8 cellular contexts compared by ENCODE assay signal in genomic region chr10:68957284-68957615, GRCh38. TPM values are rescaled to one million over a fixed set of nuclear protein-coding genes. Genes with fewer than 3 reads are reported as not detected.
DNase-seq lines count a peak whose midpoint lies in the region; ATAC-seq and TF ChIP-seq lines count a peak whose summit lies in the region.

No MANE protein-coding gene starts in this region.

- H3K4me3 ChIP-seq in HAP-1 (peak overlapping the region; percentile 84), hepatocyte (peak overlapping the region; percentile 64), skin epidermis (peak overlapping the region; percentile 90 to 98 (median 94))

- H3K9me3 ChIP-seq in HAP-1 (no peaks in the 10 kb centered on the region), hepatocyte (ENCODE audit: low read depth) (no peaks in the 10 kb centered on the region)

- CTCF ChIA-PET in activated B cell treated with CpG ODN at 0.5 μM for 24 hours (lab: Charles Lee), result no interaction called here

- intact Hi-C loops in activated B cell treated with CpG ODN at 0.5 μM for 24 hours (cut with micrococcal nuclease), result loop anchor here (1.0 to 2.0 kb wide), 6 partner anchors 18 to 882 kb away; partner anchors contain the start of genes CCAR1, HERC4, KIFBP and SRGN

- TF ChIP-seq CTCF in activated B cell treated with CpG ODN at 0.5 μM for 24 hours (IDR thresholded peaks at IDR 0.05) (no peak), hepatocyte (IDR thresholded peaks at IDR 0.05; ENCODE audit: poor library complexity) (no peak)

- peaks cover 55% of the 10 kb centered on the region for H3K36me3 Mint-ChIP-seq in activated B cell treated with CpG ODN at 0.5 μM for 24 hours (ENCODE audit: low read depth)

- no peaks in the 10 kb centered on the region for H3K9me3 Mint-ChIP-seq in activated B cell treated with CpG ODN at 0.5 μM for 24 hours

- H3K4me1 ChIP-seq in HAP-1, result peaks cover 15% of the 10 kb centered on the region
- peaks cover 18% of the 10 kb centered on the region for H3K4me1 ChIP-seq in hepatocyte (ENCODE audit: insufficient read depth)

- H3K27ac Mint-ChIP-seq in activated B cell treated with CpG ODN at 0.5 μM for 24 hours, result peak overlapping the region; percentile 100

- H3K36me3 ChIP-seq in HAP-1 (replicated peaks) (peaks cover 50% of the 10 kb centered on the region), hepatocyte (replicated peaks; ENCODE audit: insufficient read depth, low read depth) (no peaks in the 10 kb centered on the region)

- in situ Hi-C loops in HAP-1 (cut with MboI; ENCODE audit: low sequenced_read_pairs), result no loop called here

- no peaks in the 10 kb centered on the region for H3K9me2 ChIP-seq in hepatocyte (replicated peaks; ENCODE audit: insufficient read depth)

- H3K27ac ChIP-seq in hepatocyte, result peak overlapping the region; percentile 96
- H3K27ac ChIP-seq in skin epidermis, result peak overlapping the region in 17 of 21 experiments; percentile 83 to 100 (median 95)

- POLR2A ChIA-PET in activated B cell treated with CpG ODN at 0.5 μM for 24 hours (lab: Charles Lee), result interaction anchor here (1.0 to 2.8 kb wide), 9 partner anchors 10 to 451 kb away, joined by 3 to 29 read pairs (median 9); partner anchors contain the start of genes CCAR1, DDX50, SRGN and SUPV3L1

- H2AFZ ChIP-seq in hepatocyte, result no peak overlapping the region

- peak overlapping the region; percentile 100 for H3K4me3 Mint-ChIP-seq in activated B cell treated with CpG ODN at 0.5 μM for 24 hours

- ATAC-seq in activated B cell treated with CpG ODN at 0.5 μM for 24 hours (ENCODE audit: low read depth) (no peak), HG02840 (IDR thresholded peaks at IDR 0.05; ENCODE audit: low FRiP score, unreplicated experiment) (no peak), GM18517 (IDR thresholded peaks at IDR 0.05; ENCODE audit: unreplicated experiment) (no peak), GM18873 (IDR thresholded peaks at IDR 0.05; ENCODE audit: low FRiP score, unreplicated experiment) (no peak), GM18498 (IDR thresholded peaks at IDR 0.05; ENCODE audit: unreplicated experiment) (no peak)

- H3K4me2 ChIP-seq in hepatocyte, result peak overlapping the region; percentile 88

- H3K27me3 ChIP-seq in HAP-1 (ENCODE audit: low read depth), result no peaks in the 10 kb centered on the region
- no peaks in the 10 kb centered on the region for H3K27me3 ChIP-seq in hepatocyte

- WGBS in hepatocyte (ENCODE audit: low lambda C conversion rate, missing lambda C conversion rate), result 51% methylated on average over 7 of the region's 7 CpGs

- no peak for DNase-seq in HAP-1 (ENCODE audit: low spot score in 2 of 2)
- no peak for DNase-seq in activated B cell treated with CpG ODN at 0.5 μM for 24 hours
- DNase-seq in hepatocyte (ENCODE audit: low spot score), result no peak

- H3K4me1 Mint-ChIP-seq in activated B cell treated with CpG ODN at 0.5 μM for 24 hours, result peaks cover 48% of the 10 kb centered on the region

- peaks cover 50% of the 10 kb centered on the region for H3K79me2 ChIP-seq in hepatocyte

- H3K27me3 Mint-ChIP-seq in activated B cell treated with CpG ODN at 0.5 μM for 24 hours, result no peaks in the 10 kb centered on the region

- peaks cover 10% of the 10 kb centered on the region for H4K20me1 ChIP-seq in hepatocyte (ENCODE audit: insufficient read depth, poor library complexity, severe bottlenecking)

RNA-seq across cellular contexts. Expression of gene DDX21, which starts 1.3 kb away (rescaled TPM):
- 111 and 112 TPM in 2 replicates for total RNA-seq in activated B cell treated with CpG ODN at 0.5 μM for 24 hours
- total RNA-seq in hepatocyte, result 55.6 and 55.7 TPM in 2 replicates
- 15.8 and 17.0 TPM in 2 replicates for polyA plus RNA-seq in hepatocyte

RNA-seq across cellular contexts. Expression of gene KIFBP, which starts 31.4 kb away (rescaled TPM):
- 6.5 and 7.7 TPM in 2 replicates for total RNA-seq in activated B cell treated with CpG ODN at 0.5 μM for 24 hours
- total RNA-seq in hepatocyte, result 32.6 and 40.5 TPM in 2 replicates
- polyA plus RNA-seq in hepatocyte, result 33.8 and 35.1 TPM in 2 replicates

RNA-seq across cellular contexts. Expression of gene DDX50, which starts 56.1 kb away (rescaled TPM):
- total RNA-seq in activated B cell treated with CpG ODN at 0.5 μM for 24 hours (36.3 and 41.7 TPM in 2 replicates), hepatocyte (40.5 and 40.9 TPM in 2 replicates)
- 19.5 and 21.6 TPM in 2 replicates for polyA plus RNA-seq in hepatocyte
